25 cellular contexts compared by ENCODE assay signal in the genomic region with DNA sequence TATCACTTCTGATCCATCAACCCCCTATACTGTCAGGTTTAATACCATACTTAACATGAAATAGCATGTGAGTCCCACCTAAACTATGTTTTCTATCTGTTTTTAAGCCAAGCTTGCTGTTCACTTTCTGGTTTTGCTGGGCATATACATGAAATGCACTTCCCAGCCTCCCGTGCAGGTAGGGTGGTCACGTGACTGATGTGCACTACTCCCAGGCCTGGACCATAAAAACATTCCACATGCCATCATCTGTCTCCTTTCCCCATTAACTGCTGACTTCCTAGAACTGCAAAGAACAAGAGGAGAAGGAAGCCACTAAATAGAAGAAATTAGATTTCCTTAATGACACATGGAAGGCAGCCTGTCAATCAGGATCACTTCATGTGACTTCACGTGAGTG.
"Had no signal": no experiment of that assay in that cellular context is flagged by ENCODE, and none has a peak within 500 bp of the region (broad histone marks: within the 10 kb centered on the region; RNA-seq: fewer than 3 reads in every experiment).

No MANE protein-coding gene starts in this region.

- H3K9me3 Mint-ChIP-seq: activated B cell treated with CpG ODN at 0.5 μM for 24 hours; activated CD4-positive, alpha-beta memory T cell treated with anti-CD3 and anti-CD28 coated beads for 36 hours; activated naive CD8-positive, alpha-beta T cell treated with anti-CD3 and anti-CD28 coated beads for 36 hours; brain; central memory CD8-positive, alpha-beta T cell; mesothelial cell of epicardium; nephron progenitor cell; stimulated activated naive CD8-positive, alpha-beta T cell treated with anti-CD3 and anti-CD28 coated beads, Interleukin-15, amount 100 ng/mL, for 72 hours had no signal

- DNase-seq: activated B cell treated with CpG ODN at 0.5 μM for 24 hours; activated CD4-positive, alpha-beta memory T cell treated with anti-CD3 and anti-CD28 coated beads for 36 hours; activated CD4-positive, alpha-beta T cell treated with anti-CD3 and anti-CD28 coated beads for 4 hours; activated CD8-positive, alpha-beta memory T cell treated with anti-CD3 and anti-CD28 coated beads, Interleukin-2, amount 10 ng/mL, durations not matched to agents 7 days and 5 days; activated naive CD4-positive, alpha-beta T cell; activated naive CD8-positive, alpha-beta T cell treated with anti-CD3 and anti-CD28 coated beads for 36 hours; amygdala; dermis blood vessel endothelial cell; effector memory CD4-positive, alpha-beta T cell; foreskin keratinocyte; glutamatergic neuron; hypothalamus; islet precursor cell; lower lobe of right lung; nephron progenitor cell; occipital lobe; stimulated activated CD4-positive, alpha-beta T cell treated with anti-CD3 and anti-CD28 coated beads, Interleukin-2, amount 100 ng/mL, for 24 hours; stimulated activated naive CD8-positive, alpha-beta T cell treated with anti-CD3 and anti-CD28 coated beads, Interleukin-15, amount 100 ng/mL, for 72 hours; T-helper 1 cell; T-helper 9 cell; upper lobe of right lung had no signal

- H3K27me3 Mint-ChIP-seq: activated naive CD8-positive, alpha-beta T cell treated with anti-CD3 and anti-CD28 coated beads for 36 hours; brain; stimulated activated naive CD8-positive, alpha-beta T cell treated with anti-CD3 and anti-CD28 coated beads, Interleukin-15, amount 100 ng/mL, for 72 hours had no signal

- H3K36me3 Mint-ChIP-seq: activated naive CD8-positive, alpha-beta T cell treated with anti-CD3 and anti-CD28 coated beads for 36 hours; brain; mesothelial cell of epicardium had no signal

- H3K27ac ChIP-seq: foreskin keratinocyte, lower lobe of right lung, upper lobe of right lung had no signal

- H3K4me1 Mint-ChIP-seq: activated B cell treated with CpG ODN at 0.5 μM for 24 hours; brain; central memory CD8-positive, alpha-beta T cell had no signal

- H3K4me3 ChIP-seq: lower lobe of right lung, upper lobe of right lung had no signal

- H3K9me3 ChIP-seq: lower lobe of right lung, upper lobe of right lung had no signal

- H3K36me3 ChIP-seq: lower lobe of right lung, upper lobe of right lung had no signal

- H3K27me3 ChIP-seq: foreskin keratinocyte, upper lobe of right lung had no signal

- H3K27ac Mint-ChIP-seq: activated B cell treated with CpG ODN at 0.5 μM for 24 hours; activated CD8-positive, alpha-beta memory T cell treated with anti-CD3 and anti-CD28 coated beads, Interleukin-2, amount 10 ng/mL, durations not matched to agents 7 days and 5 days; activated naive CD8-positive, alpha-beta T cell treated with anti-CD3 and anti-CD28 coated beads for 36 hours; brain; mesothelial cell of epicardium; nephron progenitor cell; progenitor cell of endocrine pancreas; stimulated activated naive CD8-positive, alpha-beta T cell treated with anti-CD3 and anti-CD28 coated beads, Interleukin-15, amount 100 ng/mL, for 72 hours had no signal

- H3K4me3 Mint-ChIP-seq: activated B cell treated with CpG ODN at 0.5 μM for 24 hours; activated CD4-positive, alpha-beta memory T cell treated with anti-CD3 and anti-CD28 coated beads for 36 hours; activated CD8-positive, alpha-beta memory T cell treated with anti-CD3 and anti-CD28 coated beads, Interleukin-2, amount 10 ng/mL, durations not matched to agents 7 days and 5 days; activated naive CD8-positive, alpha-beta T cell treated with anti-CD3 and anti-CD28 coated beads for 36 hours; brain; central memory CD8-positive, alpha-beta T cell; mesothelial cell of epicardium; nephron progenitor cell; stimulated activated naive CD8-positive, alpha-beta T cell treated with anti-CD3 and anti-CD28 coated beads, Interleukin-15, amount 100 ng/mL, for 72 hours had no signal

- ATAC-seq: activated CD8-positive, alpha-beta memory T cell treated with anti-CD3 and anti-CD28 coated beads, Interleukin-2, amount 10 ng/mL, durations not matched to agents 7 days and 5 days; foreskin keratinocyte; lower lobe of right lung; stimulated activated naive CD8-positive, alpha-beta T cell treated with anti-CD3 and anti-CD28 coated beads, Interleukin-15, amount 100 ng/mL, for 72 hours; upper lobe of right lung had no signal
